8 cellular contexts compared by ENCODE assay signal in the genomic region with DNA sequence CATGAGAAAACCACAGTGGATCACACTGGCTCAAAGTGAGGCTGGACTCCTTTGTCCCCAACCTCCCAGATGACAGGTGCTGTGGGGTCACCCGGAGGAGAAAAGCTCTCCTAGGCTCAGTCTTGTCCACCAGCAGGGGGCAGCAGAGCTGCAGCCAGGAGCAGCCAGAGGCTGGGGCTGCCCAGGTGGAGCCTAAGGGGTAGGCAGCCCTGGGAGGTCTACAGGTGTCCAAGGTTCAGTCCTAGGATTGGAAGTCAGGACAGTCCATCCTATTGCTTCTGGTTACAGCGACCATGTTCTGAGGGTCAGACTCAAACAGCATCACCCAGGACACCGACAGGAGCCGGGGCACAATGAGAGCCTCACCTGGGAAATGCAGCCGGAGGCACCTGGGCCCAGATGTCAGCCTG.
A peak's percentile ranks its signal among the peaks of the same experiment; 100 is the strongest.
DNase-seq lines count a peak whose midpoint lies in the region; ATAC-seq, FAIRE-seq and TF ChIP-seq lines count a peak whose summit lies in the region.

No MANE protein-coding gene starts in this region.

- no peak for TF ChIP-seq POLR2A in suprapubic skin (IDR thresholded peaks at IDR 0.05)

- 61 to 78% (median 67%) methylated on average over 5 of the region's 5 CpGs for WGBS in small intestine, 3 donors
- WGBS in suprapubic skin: 72% methylated on average over 5 of the region's 5 CpGs

- ATAC-seq in DND-41 (ENCODE audit: insufficient read depth, low read depth) (peak; percentile 99), HG02970 (IDR thresholded peaks at IDR 0.05; ENCODE audit: low FRiP score, unreplicated experiment) (no peak)

- TF ChIP-seq CTCF in DND-41 (IDR thresholded peaks at IDR 0.05; ENCODE audit: borderline replicate concordance, extremely low read depth, low read length, poor library complexity, severe bottlenecking) (peak; percentile 99), GM10266 (IDR thresholded peaks at IDR 0.05; ENCODE audit: control insufficient read depth, insufficient read depth, low read depth, missing control alignments) (no peak), suprapubic skin (IDR thresholded peaks at IDR 0.05) (peak in 1 of 2 donors; percentile 55)

- no peak for FAIRE-seq in small intestine (lab: Jason Lieb, UNC)

- TF ChIP-seq EP300 in suprapubic skin (IDR thresholded peaks at IDR 0.05): no peak

- H3K9ac ChIP-seq in DND-41 (ENCODE audit: low read depth, low read length): no peak overlapping the region

- H3K79me2 ChIP-seq in DND-41 (ENCODE audit: insufficient read depth, low read length): no peaks in the 10 kb centered on the region

- H3K27ac ChIP-seq in DND-41 (ENCODE audit: low read length) (peak overlapping the region; percentile 30; the same call in 1 of the 2 replicates), small intestine (ENCODE audit: low read depth in 1 of 2, low read length in 1 of 2) (no peak overlapping the region), suprapubic skin (no peak overlapping the region)

- intact Hi-C loops in head of caudate nucleus (cut with DNase I): no loop called here

- H3K36me3 ChIP-seq in DND-41 (ENCODE audit: insufficient read depth, low read length) (no peaks in the 10 kb centered on the region), small intestine (ENCODE audit: control insufficient read depth in 2 of 2, insufficient read depth in 2 of 2, low read length in 2 of 2) (no peaks in the 10 kb centered on the region), suprapubic skin (no peaks in the 10 kb centered on the region)

- H3K4me3 ChIP-seq in DND-41 (ENCODE audit: low read depth in 1 of 2, low read length in 2 of 2) (no peak overlapping the region), small intestine (ENCODE audit: low read depth in 1 of 2, low read length in 2 of 2) (no peak overlapping the region), suprapubic skin (no peak overlapping the region)

- H3K4me1 ChIP-seq in DND-41 (ENCODE audit: insufficient read depth, low read length): no peaks in the 10 kb centered on the region
- no peaks in the 10 kb centered on the region for H3K4me1 ChIP-seq in small intestine (ENCODE audit: control insufficient read depth in 2 of 2, insufficient read depth in 1 of 2, low read depth in 1 of 2, low read length in 1 of 2)
- no peaks in the 10 kb centered on the region for H3K4me1 ChIP-seq in suprapubic skin

- no peak overlapping the region for H2AFZ ChIP-seq in DND-41 (ENCODE audit: low read depth, low read length)

- H3K27me3 ChIP-seq in DND-41 (ENCODE audit: insufficient read depth, low read length, poor library complexity) (no peaks in the 10 kb centered on the region), small intestine (ENCODE audit: control insufficient read depth in 2 of 2, insufficient read depth in 2 of 2, low read length in 2 of 2) (no peaks in the 10 kb centered on the region), suprapubic skin (peaks cover 13% of the 10 kb centered on the region)

- DNase-seq in DND-41 (peak; percentile 81), NCI-H146 treated with DMSO at 0.1 percent for 48 hours (lab: John Stamatoyannopoulos, UW; ENCODE audit: unreplicated experiment) (peak; percentile 39), activated T-helper 1 cell treated with Interleukin-2 at 50 U/mL for 16 hours (ENCODE audit: low read depth) (peak; percentile 53), head of caudate nucleus (peak in 35 of 42 donors; percentile 20 to 86 (median 58)), small intestine (peak; percentile 36), GM10266 (ENCODE audit: extremely low spot score) (no peak), suprapubic skin (ENCODE audit: low spot score in 2 of 2) (no peak)

- H3K9me3 ChIP-seq in DND-41 (ENCODE audit: insufficient read depth, low read length, severe bottlenecking) (no peaks in the 10 kb centered on the region), small intestine (ENCODE audit: control insufficient read depth, low read depth) (no peaks in the 10 kb centered on the region), suprapubic skin (no peaks in the 10 kb centered on the region)

- H3K4me2 ChIP-seq in DND-41 (ENCODE audit: insufficient read depth, low read length): no peak overlapping the region

- H4K20me1 ChIP-seq in DND-41 (ENCODE audit: insufficient read depth, low read length): no peaks in the 10 kb centered on the region

Comparison
In these comparisons a context has a peak if more than half of its experiments do, and no peak if none do; other contexts are left out.
1. DNase-seq: peak in DND-41 (single experiment), NCI-H146 treated with DMSO at 0.1 percent for 48 hours (single experiment), activated T-helper 1 cell treated with Interleukin-2 at 50 U/mL for 16 hours (single experiment), head of caudate nucleus (35 of 42) and small intestine (single experiment); none in GM10266 (single experiment) and suprapubic skin (0 of 2).